27 cellular contexts compared by ENCODE assay signal in the genomic region with DNA sequence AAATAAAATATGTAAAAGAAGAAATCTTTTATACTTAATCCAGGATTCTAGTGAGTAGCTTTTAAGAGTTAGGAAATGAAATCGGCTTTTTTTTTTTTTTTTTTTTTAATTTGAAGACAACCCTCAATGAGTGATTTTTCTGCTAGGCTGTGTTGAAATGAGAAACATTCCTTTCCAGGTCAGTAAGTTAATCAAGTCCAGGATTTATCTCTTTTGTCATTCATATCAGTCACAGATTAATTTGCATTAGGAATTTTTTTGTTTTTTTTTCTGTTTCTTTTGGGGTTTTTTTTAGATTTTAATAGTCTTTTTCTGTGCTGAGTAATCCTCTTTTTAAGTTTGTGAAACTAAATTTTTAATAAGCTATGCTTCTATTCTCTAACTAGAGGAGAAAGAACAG.
"Had no signal": no experiment of that assay in that cellular context is flagged by ENCODE, and none has a peak within 500 bp of the region (broad histone marks: within the 10 kb centered on the region; RNA-seq: fewer than 3 reads in every experiment).

No MANE protein-coding gene starts in this region.

- H3K9me3 ChIP-seq: breast epithelium, Peyer's patch, SJSA1 had no signal

- H3K36me3 Mint-ChIP-seq: activated CD4-positive, alpha-beta memory T cell treated with anti-CD3 and anti-CD28 coated beads for 36 hours had no signal

- ATAC-seq: activated naive CD4-positive, alpha-beta T cell treated with anti-CD3 and anti-CD28 coated beads, Interleukin-2, amount 50 U/mL, for 72 hours; activated naive CD8-positive, alpha-beta T cell treated with anti-CD3 and anti-CD28 coated beads, Interleukin-2, amount 50 U/mL, for 24 hours; activated T-cell treated with anti-CD3 and anti-CD28 coated beads, Interleukin-2, amount 50 U/mL, for 4 hours; K562; T-helper 17 cell had no signal

- H3K4me1 ChIP-seq: breast epithelium, Peyer's patch, SJSA1 had no signal

- H3K36me3 ChIP-seq: breast epithelium, Peyer's patch, SJSA1 had no signal

- H3K27me3 Mint-ChIP-seq: activated B cell treated with CpG ODN at 0.5 μM for 24 hours; activated CD4-positive, alpha-beta memory T cell treated with anti-CD3 and anti-CD28 coated beads for 36 hours; activated CD4-positive, alpha-beta T cell treated with anti-CD3 and anti-CD28 coated beads, Interleukin-2, amount 10 ng/mL, durations not matched to agents 7 days and 5 days; activated naive CD8-positive, alpha-beta T cell treated with anti-CD3 and anti-CD28 coated beads, Interleukin-2, amount 50 U/mL, for 24 hours; T-helper 17 cell had no signal

- H3K4me1 Mint-ChIP-seq: activated B cell treated with CpG ODN at 0.5 μM for 24 hours; activated CD4-positive, alpha-beta T cell treated with anti-CD3 and anti-CD28 coated beads, Interleukin-2, amount 10 ng/mL, durations not matched to agents 7 days and 5 days; activated naive CD8-positive, alpha-beta T cell treated with anti-CD3 and anti-CD28 coated beads, Interleukin-2, amount 50 U/mL, for 24 hours; T-helper 17 cell had no signal

- DNase-seq: activated B cell treated with CpG ODN at 0.5 μM for 24 hours; activated CD4-positive, alpha-beta memory T cell treated with anti-CD3 and anti-CD28 coated beads for 36 hours; activated CD4-positive, alpha-beta T cell treated with anti-CD3 and anti-CD28 coated beads for 1 hour; activated CD4-positive, alpha-beta T cell treated with anti-CD3 and anti-CD28 coated beads, Interleukin-2, amount 10 ng/mL, durations not matched to agents 7 days and 5 days; activated CD8-positive, alpha-beta memory T cell treated with anti-CD3 and anti-CD28 coated beads for 24 hours; activated effector memory CD4-positive, alpha-beta T cell treated with anti-CD3 and anti-CD28 coated beads, Interleukin-2, amount 50 U/mL, for 16 hours; activated naive CD4-positive, alpha-beta T cell treated with Interleukin-2 at 50 U/mL for 16 hours; activated naive CD8-positive, alpha-beta T cell treated with anti-CD3 and anti-CD28 coated beads, Interleukin-2, amount 50 U/mL, for 24 hours; activated T-cell treated with anti-CD3 and anti-CD28 coated beads, Interleukin-2, amount 50 U/mL, for 4 hours; amygdala; caudate nucleus; Karpas-422; NCI-H1105 treated with DMSO at 0.1 percent for 48 hours; NCI-H1436 treated with DMSO at 0.1 percent for 48 hours; NCI-H187; NCI-H2081; NCI-H446; NCI-H524; Peyer's patch; Right ventricle myocardium superior; T-helper 17 cell; T-helper 9 cell had no signal

- H3K4me3 ChIP-seq: breast epithelium, K562, Peyer's patch, SJSA1 had no signal

- H3K9me3 Mint-ChIP-seq: activated B cell treated with CpG ODN at 0.5 μM for 24 hours; activated CD4-positive, alpha-beta T cell treated with anti-CD3 and anti-CD28 coated beads, Interleukin-2, amount 10 ng/mL, durations not matched to agents 7 days and 5 days had no signal

- H3K27me3 ChIP-seq: breast epithelium, Peyer's patch, SJSA1 had no signal

- H3K27ac ChIP-seq: breast epithelium, Peyer's patch, RWPE1, SJSA1 had no signal

- H3K27ac Mint-ChIP-seq: activated B cell treated with CpG ODN at 0.5 μM for 24 hours; activated CD4-positive, alpha-beta memory T cell treated with anti-CD3 and anti-CD28 coated beads for 36 hours; activated CD4-positive, alpha-beta T cell treated with anti-CD3 and anti-CD28 coated beads, Interleukin-2, amount 10 ng/mL, durations not matched to agents 7 days and 5 days; activated naive CD4-positive, alpha-beta T cell treated with anti-CD3 and anti-CD28 coated beads, Interleukin-2, amount 50 U/mL, for 72 hours; activated naive CD8-positive, alpha-beta T cell treated with anti-CD3 and anti-CD28 coated beads, Interleukin-2, amount 50 U/mL, for 24 hours; T-helper 17 cell had no signal

- H3K4me3 Mint-ChIP-seq: activated B cell treated with CpG ODN at 0.5 μM for 24 hours; activated CD4-positive, alpha-beta memory T cell treated with anti-CD3 and anti-CD28 coated beads for 36 hours; activated CD4-positive, alpha-beta T cell treated with anti-CD3 and anti-CD28 coated beads, Interleukin-2, amount 10 ng/mL, durations not matched to agents 7 days and 5 days; activated naive CD8-positive, alpha-beta T cell treated with anti-CD3 and anti-CD28 coated beads, Interleukin-2, amount 50 U/mL, for 24 hours; activated T-cell treated with anti-CD3 and anti-CD28 coated beads, Interleukin-2, amount 50 U/mL, for 4 hours; T-helper 17 cell had no signal
